In the genomic region with DNA sequence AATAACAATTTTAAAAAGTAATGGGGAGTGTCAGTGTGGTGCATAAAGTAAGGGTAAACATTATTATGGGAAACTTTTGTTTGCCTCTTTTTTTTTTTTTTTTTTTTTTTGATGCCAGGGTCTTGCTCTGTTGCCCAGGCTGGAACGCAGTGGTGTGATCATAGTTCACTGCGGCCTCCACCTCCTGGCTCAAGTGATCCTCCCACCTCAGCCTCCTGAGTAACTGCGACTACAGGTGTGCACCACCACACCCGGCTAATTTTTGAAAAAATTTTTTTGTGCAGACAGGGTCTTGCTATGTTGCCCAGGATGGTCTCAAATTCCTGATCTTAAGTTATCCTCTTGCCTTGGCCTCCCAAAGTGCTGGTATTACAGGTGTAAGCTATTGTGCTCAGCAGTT, we compare ENCODE assay signal across 20 cellular contexts. TPM values are rescaled to one million over a fixed set of nuclear protein-coding genes. Genes with fewer than 3 reads are reported as not detected.
DNase-seq lines count a peak whose midpoint lies in the region; ATAC-seq, FAIRE-seq and TF ChIP-seq lines count a peak whose summit lies in the region.
"Had no signal": no experiment of that assay in that cellular context is flagged by ENCODE, and none has a peak within 500 bp of the region (broad histone marks: within the 10 kb centered on the region; RNA-seq: fewer than 3 reads in every experiment).

No MANE protein-coding gene starts in this region.

- POLR2A ChIA-PET in HepG2 (lab: Yijun Ruan, JAX), result no interaction called here
- POLR2A ChIA-PET in WTC11 (lab: Charles Lee), result no interaction called here

- WGBS in HepG2 (ENCODE audit: low lambda C conversion rate), result 97% methylated on average over 4 of the region's 4 CpGs
- WGBS in right lobe of liver (ENCODE audit: insufficient coverage, low coverage, low lambda C conversion rate, missing lambda C conversion rate), result 96% methylated on average over 3 of the region's 4 CpGs

- no peak overlapping the region for H3K27ac ChIP-seq in HepG2 (ENCODE audit: extremely low read length, insufficient read depth, low read length)
- H3K27ac ChIP-seq in right lobe of liver, result no peak overlapping the region
- H3K27ac ChIP-seq: BLaER1 had no signal

- peaks cover 7% of the 10 kb centered on the region; the same call in 1 of the 2 replicates for H3K4me1 Mint-ChIP-seq in WTC11
- H3K4me1 Mint-ChIP-seq in stimulated activated naive B cell treated with anti-CD40 and anti-IgM and Interleukin-4, amounts not matched to agents 10 μg/mL and 1 μg/mL and 100 μg/mL, for 72 hours, result peaks cover 13 to 31% of the 10 kb centered on the region in 2 donors

- TF ChIP-seq POLR2A in HepG2 (IDR thresholded peaks at IDR 0.05; ENCODE audit: insufficient read depth in 1 of 2, low read depth in 2 of 2, low read length in 2 of 2) (no peak), right lobe of liver (IDR thresholded peaks at IDR 0.05) (no peak), GM18505 (IDR thresholded peaks at IDR 0.05; ENCODE audit: borderline replicate concordance, extremely low read depth, insufficient read depth, insufficient read length) (no peak)

- H3K4me3 Mint-ChIP-seq in WTC11, result no peak overlapping the region
- H3K4me3 Mint-ChIP-seq in stimulated activated naive B cell treated with anti-CD40 and anti-IgM and Interleukin-4, amounts not matched to agents 10 μg/mL and 1 μg/mL and 100 μg/mL, for 72 hours, result no peak overlapping the region
- H3K4me3 Mint-ChIP-seq: CD8-positive, alpha-beta memory T cell; HFFc6 had no signal

- H3K27me3 Mint-ChIP-seq in WTC11 (ENCODE audit: low read depth), result no peaks in the 10 kb centered on the region
- H3K27me3 Mint-ChIP-seq in stimulated activated naive B cell treated with anti-CD40 and anti-IgM and Interleukin-4, amounts not matched to agents 10 μg/mL and 1 μg/mL and 100 μg/mL, for 72 hours, result no peaks in the 10 kb centered on the region
- H3K27me3 Mint-ChIP-seq: CD8-positive, alpha-beta memory T cell had no signal

- no TSS peak for BruUV-seq in HepG2 (replicated peaks; lab: Mats Ljungman, UMichigan)

- H3K4me3 ChIP-seq in HepG2 (replicated peaks in 1 of 3; ENCODE audit: insufficient read depth in 1 of 3, low read depth in 2 of 3, low read length in 3 of 3) (no peak overlapping the region), right lobe of liver (no peak overlapping the region)
- H3K4me3 ChIP-seq: BLaER1, HAP-1 had no signal

- peaks cover 4% of the 10 kb centered on the region; the same call in 1 of the 2 replicates for H3K9me3 Mint-ChIP-seq in WTC11
- peaks cover 5 to 8% of the 10 kb centered on the region in 2 donors for H3K9me3 Mint-ChIP-seq in stimulated activated naive B cell treated with anti-CD40 and anti-IgM and Interleukin-4, amounts not matched to agents 10 μg/mL and 1 μg/mL and 100 μg/mL, for 72 hours
- H3K9me3 Mint-ChIP-seq: CD8-positive, alpha-beta memory T cell; HFFc6 had no signal

- no peak overlapping the region for H3K9ac ChIP-seq in HepG2 (ENCODE audit: insufficient read depth, low read depth, low read length)
- H3K9ac ChIP-seq: BLaER1 had no signal

- H3K4me2 ChIP-seq in HepG2 (ENCODE audit: low read depth, low read length), result no peak overlapping the region
- H3K4me2 ChIP-seq: BLaER1 had no signal

- intact Hi-C loops in HepG2 (cut with micrococcal nuclease; ENCODE audit: unreplicated experiment), result no loop called here
- intact Hi-C loops in right lobe of liver (cut with DNase I), result no loop called here

- TF ChIP-seq RAD21 in HepG2 (CRISPR knock-in tag; IDR thresholded peaks at IDR 0.05), result no peak

- H3K36me3 Mint-ChIP-seq in WTC11, result peaks cover 16% of the 10 kb centered on the region
- H3K36me3 Mint-ChIP-seq in stimulated activated naive B cell treated with anti-CD40 and anti-IgM and Interleukin-4, amounts not matched to agents 10 μg/mL and 1 μg/mL and 100 μg/mL, for 72 hours, result peaks cover 22 to 36% of the 10 kb centered on the region in 2 donors

- H3K27ac Mint-ChIP-seq in WTC11, result no peak overlapping the region
- H3K27ac Mint-ChIP-seq in stimulated activated naive B cell treated with anti-CD40 and anti-IgM and Interleukin-4, amounts not matched to agents 10 μg/mL and 1 μg/mL and 100 μg/mL, for 72 hours, result peak overlapping the region; percentile 47
- H3K27ac Mint-ChIP-seq: HFFc6 had no signal

- H4K20me1 ChIP-seq in HepG2 (ENCODE audit: insufficient read depth, low read length), result peaks cover 33% of the 10 kb centered on the region

- ATAC-seq in HepG2 (no peak), right lobe of liver (no peak), WTC11 (no peak), left lobe of liver (no peak), GM18505 (IDR thresholded peaks at IDR 0.05; ENCODE audit: unreplicated experiment) (no peak), HG03354 (IDR thresholded peaks at IDR 0.05; ENCODE audit: poor library complexity, severe bottlenecking, unreplicated experiment) (no peak)
- ATAC-seq in stimulated activated naive B cell treated with anti-CD40 and anti-IgM and Interleukin-4, amounts not matched to agents 10 μg/mL and 1 μg/mL and 100 μg/mL, for 72 hours (replicated peaks), result no peak

- TF ChIP-seq CTCF in HepG2 (CRISPR knock-in tag; IDR thresholded peaks at IDR 0.05) (no peak), right lobe of liver (IDR thresholded peaks at IDR 0.05) (no peak), WTC11 (IDR thresholded peaks at IDR 0.05) (no peak)

- TF ChIP-seq EP300 in HepG2 (IDR thresholded peaks at IDR 0.05; ENCODE audit: low read depth in 2 of 2, low read length in 2 of 2) (no peak), HepG2 (CRISPR knock-in tag; IDR thresholded peaks at IDR 0.05; ENCODE audit: borderline replicate concordance) (no peak)

- DNase-seq in HepG2 (ENCODE audit: low spot score) (no peak), right lobe of liver (no peak), WTC11 (ENCODE audit: low spot score) (no peak), left lobe of liver (ENCODE audit: low spot score) (peak; percentile 7), frontal cortex (ENCODE audit: low spot score in 2 of 2) (no peak)
- DNase-seq in stimulated activated naive B cell treated with anti-CD40 and anti-IgM and Interleukin-4, amounts not matched to agents 10 μg/mL and 1 μg/mL and 100 μg/mL, for 72 hours, result no peak
- DNase-seq: 8988T; AML-193; CD8-positive, alpha-beta memory T cell; DMS53; EL; HFFc6; IMR-90 had no signal

- no peaks in the 10 kb centered on the region for H3K9me3 ChIP-seq in HepG2 (ENCODE audit: low read length)
- no peaks in the 10 kb centered on the region for H3K9me3 ChIP-seq in right lobe of liver
- H3K9me3 ChIP-seq: BLaER1, HAP-1 had no signal

- H3K79me2 ChIP-seq in HepG2 (ENCODE audit: insufficient read depth, low read length), result peaks cover 80% of the 10 kb centered on the region

- FAIRE-seq in HepG2 (lab: Jason Lieb, UNC) (no peak), frontal cortex (lab: Jason Lieb, UNC) (no peak)
- FAIRE-seq: G401.6, GM12891, H1 had no signal

- H3K4me1 ChIP-seq in HepG2 (ENCODE audit: insufficient read depth, low read length) (peaks cover 19% of the 10 kb centered on the region), right lobe of liver (no peaks in the 10 kb centered on the region)
- H3K4me1 ChIP-seq: BLaER1, HAP-1 had no signal

- H2AFZ ChIP-seq in HepG2 (ENCODE audit: low read length), result no peak overlapping the region

- CTCF ChIA-PET in HepG2 (lab: Yijun Ruan, JAX; ENCODE audit: low intra/inter-chr PET ratio, low total read pairs) (no interaction called here), WTC11 (lab: Charles Lee) (interaction anchor here (0.6 kb wide), 1 partner anchor 254 kb away, joined by 3 read pairs; no protein-coding TSS in a partner anchor)

- peaks cover 6 to 24% of the 10 kb centered on the region in 2 experiments; a peak in 4 of 5 replicates for H3K36me3 ChIP-seq in HepG2 (replicated peaks in 1 of 2; ENCODE audit: control insufficient read depth in 1 of 2, insufficient read depth in 2 of 2, low read length in 2 of 2)
- peaks cover 0 to 11% (median 2%) of the 10 kb centered on the region in 4 donors for H3K36me3 ChIP-seq in right lobe of liver

- no peaks in the 10 kb centered on the region for H3K27me3 ChIP-seq in HepG2 (ENCODE audit: control insufficient read depth in 1 of 2, insufficient read depth in 2 of 2, low read length in 2 of 2)
- no peaks in the 10 kb centered on the region for H3K27me3 ChIP-seq in right lobe of liver
- H3K27me3 ChIP-seq: BLaER1 had no signal

- in situ Hi-C loops in HepG2 (cut with HindIII; ENCODE audit: extremely low pct_ligation_motif_present, low pct_unique_long_range_greater_than_20kb), result no loop called here

TF ChIP-seq in HepG2, 621 proteins besides CTCF, POLR2A, EP300 and RAD21 (continues in another document):
- TF ChIP-seq ZNF781 (CRISPR knock-in tag; IDR thresholded peaks at IDR 0.05; ENCODE audit: borderline replicate concordance, not compliant biosample characterization) (no peak), ZNF317 (CRISPR knock-in tag; IDR thresholded peaks at IDR 0.05) (no peak)

RNA-seq across cellular contexts. Expression of a gene that starts 10.7 kb away (rescaled TPM):
- total RNA-seq in HepG2 (2016; rRNA removed; fragmentation: Illumina TruSeq; extraction: Trizol) (23.0 and 36.2 TPM in 2 replicates), right lobe of liver (10 to 100 TPM; 17.1 to 37.1 (median 21.1) TPM), WTC11 (2021) (86.4 to 87.1 TPM (median 86.5 TPM) in 3 replicates), left lobe of liver (20.9 TPM), frontal cortex (127 TPM)
- total RNA-seq in HepG2 (2016; cell fraction: cytosol; rRNA removed; fragmentation: Illumina TruSeq; extraction: Trizol; ENCODE audit: low read depth), result 7.0 and 9.1 TPM in 2 replicates
- total RNA-seq in HepG2 (2016; cell fraction: insoluble cytoplasmic fraction; rRNA removed; fragmentation: Illumina TruSeq; extraction: Trizol), result 23.9 and 35.6 TPM in 2 replicates
- 9.0 and 11.2 TPM in 2 replicates for total RNA-seq in HepG2 (2016; cell fraction: membrane; rRNA removed; fragmentation: Illumina TruSeq; extraction: Trizol)
- 29.2 and 33.5 TPM in 2 replicates for total RNA-seq in HepG2 (2016; cell fraction: nucleus; rRNA removed; fragmentation: Illumina TruSeq; extraction: Trizol)
- polyA plus RNA-seq in HepG2 (2011; rRNA removed), result 10.3 and 14.1 TPM in 2 replicates
- 4.6 and 8.1 TPM in 2 replicates for polyA plus RNA-seq in HepG2 (2011; cell fraction: cytosol; rRNA removed)
- polyA plus RNA-seq in HepG2 (2011; cell fraction: nucleus; rRNA removed), result 8.2 and 11.5 TPM in 2 replicates
- 12.5 and 13.0 TPM in 2 replicates for polyA plus RNA-seq in HepG2 (2012)
- polyA plus RNA-seq in HepG2 (2016; cell fraction: cytosol; fragmentation: Illumina TruSeq; extraction: Trizol; ENCODE audit: low read depth), result 0.34 and 0.37 TPM in 2 replicates
- 15.4 and 16.5 TPM in 2 replicates for polyA plus RNA-seq in HepG2 (2016; cell fraction: insoluble cytoplasmic fraction; fragmentation: Illumina TruSeq; extraction: Trizol; ENCODE audit: low read depth)
- polyA plus RNA-seq in HepG2 (2016; cell fraction: membrane; fragmentation: Illumina TruSeq; extraction: Trizol; ENCODE audit: low read depth), result 1.4 and 1.8 TPM in 2 replicates
- polyA plus RNA-seq in HepG2 (2016; cell fraction: nucleus; fragmentation: Illumina TruSeq; extraction: Trizol; ENCODE audit: insufficient read depth, low read depth), result 17.1 and 17.4 TPM in 2 replicates
- polyA minus RNA-seq in HepG2 (2011; rRNA and poly(A)+ RNA removed; ENCODE audit: low replicate concordance), result 18.5 and 31.2 TPM in 2 replicates
- polyA minus RNA-seq in HepG2 (2011; cell fraction: cytosol; rRNA and poly(A)+ RNA removed), result 29.5 and 45.7 TPM in 2 replicates
- polyA minus RNA-seq in HepG2 (2011; cell fraction: nucleus; rRNA and poly(A)+ RNA removed), result 48.7 and 64.9 TPM in 2 replicates
